In the genomic region with DNA sequence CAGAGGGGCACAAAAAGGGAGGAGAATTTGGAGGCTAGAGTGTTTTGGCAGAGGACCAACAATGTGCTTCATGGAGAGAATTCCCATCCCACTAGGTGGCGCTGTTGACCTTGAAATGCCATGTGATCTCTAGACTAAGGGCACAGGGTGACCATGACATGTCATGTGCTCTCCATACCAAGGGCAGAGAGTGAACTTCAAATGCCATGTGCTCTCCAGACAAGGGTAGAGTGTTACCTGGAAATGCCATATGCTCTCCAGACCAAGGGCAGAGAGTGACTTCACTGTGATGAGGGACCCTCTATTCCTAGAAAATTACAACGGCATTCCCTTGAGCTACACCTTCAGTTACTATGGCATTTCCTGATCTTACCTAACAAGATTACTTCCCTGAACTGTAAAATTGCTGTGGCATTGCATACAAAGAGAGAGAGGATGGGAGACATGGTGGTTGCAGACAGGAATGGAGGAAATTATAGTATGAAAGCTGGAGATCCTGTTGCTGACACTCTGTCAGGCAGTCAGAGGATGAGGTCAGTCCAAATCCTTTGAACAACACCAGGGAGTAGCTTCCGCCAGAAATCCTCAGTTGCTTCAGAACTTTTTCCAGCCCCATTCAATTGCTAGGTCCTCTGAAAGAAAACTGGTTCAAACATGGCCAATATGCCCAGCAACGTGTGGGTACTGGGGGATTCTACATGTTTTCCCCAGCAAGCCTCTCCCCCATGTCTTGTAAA, we compare ENCODE assay signal across 8 cellular contexts.
A peak's percentile ranks its signal among the peaks of the same experiment; 100 is the strongest.
DNase-seq lines count a peak whose midpoint lies in the region; ATAC-seq and TF ChIP-seq lines count a peak whose summit lies in the region.

No MANE protein-coding gene starts in this region.

- no peaks in the 10 kb centered on the region for H3K36me3 ChIP-seq in heart left ventricle

- H3K4me3 ChIP-seq in heart left ventricle, result no peak overlapping the region

- peak; percentile 37 for DNase-seq in GM04504 (ENCODE audit: low read depth)
- DNase-seq in GOT3 (lab: John Stamatoyannopoulos, UW), result peak; percentile 21
- peak; percentile 74 for DNase-seq in LHCN-M2 (ENCODE audit: low read depth)
- peak; percentile 61 for DNase-seq in SHP77 treated with DMSO at 0.1 percent for 48 hours (lab: John Stamatoyannopoulos, UW)
- DNase-seq in activated naive CD4-positive, alpha-beta T cell (lab: John Stamatoyannopoulos, UW), result peak in 3 of 4 experiments; percentile 4 to 38 (median 24)
- peak; percentile 49 to 65 (median 55) for DNase-seq in heart left ventricle
- peak; percentile 70 for DNase-seq in sciatic nerve (ENCODE audit: low spot score)
- no peak for DNase-seq in cortex of kidney (lab: John Stamatoyannopoulos, UW)

- WGBS in heart left ventricle, 4 donors, result 54 to 63% (median 58%) methylated on average over 4 of the region's 4 CpGs

- H3K27ac ChIP-seq in heart left ventricle, result no peak overlapping the region

- H3K27me3 ChIP-seq in heart left ventricle, result no peaks in the 10 kb centered on the region

- no peak for TF ChIP-seq POLR2A in heart left ventricle (IDR thresholded peaks at IDR 0.05)

- no peaks in the 10 kb centered on the region for H3K4me1 ChIP-seq in heart left ventricle

- ATAC-seq in heart left ventricle (peak; percentile 42 to 76 (median 56)), sciatic nerve (no peak)

- peaks cover 0 to 5% (median 0%) of the 10 kb centered on the region in 12 donors for H3K9me3 ChIP-seq in heart left ventricle

- TF ChIP-seq CTCF in heart left ventricle (IDR thresholded peaks at IDR 0.05), result peak; percentile 39 to 70 (median 60)

- intact Hi-C loops in heart left ventricle (cut with DNase I) (loop anchor here in 3 of 10 donors (5.0 kb wide), 1 partner anchor 229 kb away; no protein-coding TSS in a partner anchor), sciatic nerve (cut with DNase I) (no loop called here)
